Comparison of ENCODE assay signal across 1 cellular context in genomic region chr6:125534430-125535263, GRCh38.
A peak's percentile ranks its signal among the peaks of the same experiment; 100 is the strongest.
TF ChIP-seq lines count a peak whose summit lies in the region.

No MANE protein-coding gene starts in this region.

TF ChIP-seq in H1, 55 proteins besides CTCF, POLR2A, EP300 and RAD21:
- TF ChIP-seq ASH2L (IDR thresholded peaks at IDR 0.05; ENCODE audit: low read length), result peak; percentile 14
- no peak for TF ChIP-seq KDM4A (IDR thresholded peaks at IDR 0.05; ENCODE audit: low read depth, low read length, severe bottlenecking)
